Comparison of ENCODE assay signal across 16 cellular contexts in the genomic region with DNA sequence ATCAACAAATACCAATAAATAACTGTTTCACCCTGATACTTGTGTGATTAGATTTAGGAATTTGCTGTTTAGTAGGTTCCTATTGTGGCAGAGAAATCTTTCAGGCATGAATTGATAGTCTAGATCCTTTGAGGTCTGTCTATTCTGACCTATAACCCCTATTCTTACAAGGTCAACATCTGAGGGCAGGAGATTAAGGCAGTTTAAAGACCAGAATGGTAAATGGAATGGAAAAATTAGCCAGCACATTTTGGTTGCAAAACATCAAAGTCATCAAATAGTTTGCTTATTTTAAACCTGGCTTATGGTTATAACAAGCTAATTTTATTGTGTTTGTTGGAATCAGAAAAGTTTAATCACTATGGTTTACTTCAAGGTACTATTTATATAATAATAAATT.
DNase-seq lines count a peak whose midpoint lies in the region; ATAC-seq, FAIRE-seq and TF ChIP-seq lines count a peak whose summit lies in the region.
"Had no signal": no experiment of that assay in that cellular context is flagged by ENCODE, and none has a peak within 500 bp of the region (broad histone marks: within the 10 kb centered on the region; RNA-seq: fewer than 3 reads in every experiment).

No MANE protein-coding gene starts in this region.

- no peaks in the 10 kb centered on the region for H3F3A ChIP-seq in GM23338 (replicated peaks; ENCODE audit: low read depth)

- in situ Hi-C loops in GM12878 (cut with MboI), result no loop called here

- FAIRE-seq in GM12878 (lab: Jason Lieb, UNC), result no peak
- no peak for FAIRE-seq in pancreas (lab: Jason Lieb, UNC)

- no peaks in the 10 kb centered on the region for H3K9me3 ChIP-seq in GM12878 (replicated peaks; ENCODE audit: control insufficient read depth, insufficient read depth, low read length)
- H3K9me3 ChIP-seq in pancreas, result no peaks in the 10 kb centered on the region
- H3K9me3 ChIP-seq: BE2C, MG63 had no signal

- H3K27ac Mint-ChIP-seq in GM23338, result peak overlapping the region; percentile 51; the same call in 1 of the 2 replicates
- peak overlapping the region; percentile 78 for H3K27ac Mint-ChIP-seq in neural crest cell (ENCODE audit: unreplicated experiment)

- H3K4me2 ChIP-seq in GM23338 (no peak overlapping the region), GM12878 (ENCODE audit: control insufficient read depth, insufficient read depth) (no peak overlapping the region)

- H3K27ac ChIP-seq in GM23338 (ENCODE audit: low read depth), result no peak overlapping the region; the same call in 1 of the 2 replicates
- no peak overlapping the region for H3K27ac ChIP-seq in GM12878 (ENCODE audit: control insufficient read depth, insufficient read depth)
- no peak overlapping the region for H3K27ac ChIP-seq in pancreas

- peaks cover 5% of the 10 kb centered on the region for H3K27me3 Mint-ChIP-seq in GM23338 (ENCODE audit: insufficient read depth, low read depth, poor library complexity)
- no peaks in the 10 kb centered on the region for H3K27me3 Mint-ChIP-seq in neural crest cell (ENCODE audit: low read depth)

- H3K27me3 ChIP-seq in GM23338 (ENCODE audit: insufficient read depth), result no peaks in the 10 kb centered on the region
- H3K27me3 ChIP-seq in GM12878 (replicated peaks in 1 of 2; ENCODE audit: control insufficient read depth in 2 of 2, insufficient read depth in 2 of 2, low read length in 1 of 2), result no peaks in the 10 kb centered on the region
- H3K27me3 ChIP-seq in pancreas, result peaks cover 0 to 4% (median 0%) of the 10 kb centered on the region in 4 donors
- H3K27me3 ChIP-seq: BE2C, MG63 had no signal

- CTCF ChIA-PET in GM12878 (lab: Yijun Ruan, JAX), result no interaction called here

- no peak for TF ChIP-seq RAD21 in GM12878 (IDR thresholded peaks at IDR 0.05; ENCODE audit: insufficient read depth, low read depth, low read length)

- no TSS peak for BruUV-seq in GM12878 (replicated peaks; lab: Mats Ljungman, UMichigan)

- RAD21 ChIA-PET in GM12878 (lab: Charles Lee; ENCODE audit: unreplicated experiment), result interaction anchor here (1.8 kb wide), 1 partner anchor 11 kb away, joined by 4 read pairs; no protein-coding TSS in a partner anchor

- H3K9me3 Mint-ChIP-seq in GM23338 (no peaks in the 10 kb centered on the region; the same call in 2 of the 3 replicates), neural crest cell (no peaks in the 10 kb centered on the region)

- no peak for TF ChIP-seq EP300 in GM12878 (IDR thresholded peaks at IDR 0.05; ENCODE audit: borderline replicate concordance in 1 of 2, control insufficient read depth in 1 of 2, low read depth in 2 of 2, low read length in 2 of 2)

- SMC1A ChIA-PET in GM12878 (lab: Charles Lee; ENCODE audit: uncharacterized antibody, unreplicated experiment), result interaction anchor here (0.8 kb wide), 1 partner anchor 35 kb away, joined by 3 read pairs; no protein-coding TSS in a partner anchor

- H3K36me3 ChIP-seq in GM23338 (ENCODE audit: insufficient read depth) (no peaks in the 10 kb centered on the region), GM12878 (ENCODE audit: control insufficient read depth in 2 of 2, insufficient read depth in 2 of 2, low read length in 1 of 2) (no peaks in the 10 kb centered on the region), pancreas (no peaks in the 10 kb centered on the region)
- H3K36me3 ChIP-seq: MG63 had no signal

- H4K20me1 ChIP-seq in GM23338 (replicated peaks; ENCODE audit: insufficient read depth) (no peaks in the 10 kb centered on the region), GM12878 (ENCODE audit: control insufficient read depth, insufficient read depth) (no peaks in the 10 kb centered on the region)

- H3K4me3 Mint-ChIP-seq in GM23338, result no peak overlapping the region
- H3K4me3 Mint-ChIP-seq in neural crest cell, result peak overlapping the region; percentile 48

- POLR2A ChIA-PET in GM12878 (lab: Charles Lee), result interaction anchor here (0.6 kb wide), 1 partner anchor 185 kb away, joined by 6 read pairs; no protein-coding TSS in a partner anchor

- H3K4me3 ChIP-seq in GM23338 (no peak overlapping the region), GM12878 (no peak overlapping the region), pancreas (no peak overlapping the region)
- H3K4me3 ChIP-seq: MG63 had no signal

- ATAC-seq in GM23338 (no peak), GM12878 (no peak), pancreas (no peak)
- ATAC-seq: Right ventricle myocardium inferior had no signal

- peaks cover 10% of the 10 kb centered on the region; the same call in 2 of the 3 replicates for H3K36me3 Mint-ChIP-seq in GM23338 (ENCODE audit: low read depth)
- H3K36me3 Mint-ChIP-seq in neural crest cell (ENCODE audit: low read depth), result peaks cover 7% of the 10 kb centered on the region

- H3K4me1 ChIP-seq in GM23338 (ENCODE audit: insufficient read depth) (peaks cover 41% of the 10 kb centered on the region), GM12878 (ENCODE audit: control insufficient read depth, insufficient read depth, low read length) (no peaks in the 10 kb centered on the region), pancreas (no peaks in the 10 kb centered on the region)

- H3K79me2 ChIP-seq in GM23338 (replicated peaks; ENCODE audit: insufficient read depth) (peaks cover 66% of the 10 kb centered on the region), GM12878 (ENCODE audit: control insufficient read depth, insufficient read depth, low read length) (no peaks in the 10 kb centered on the region)

- no peak for TF ChIP-seq POLR2A in GM12878 (IDR thresholded peaks at IDR 0.05; ENCODE audit: low read depth, low read length)

- no peak overlapping the region for H3K9ac ChIP-seq in GM12878 (ENCODE audit: control insufficient read depth, insufficient read depth, low read length)

- H2AFZ ChIP-seq in GM23338, result no peak overlapping the region
- no peak overlapping the region for H2AFZ ChIP-seq in GM12878 (ENCODE audit: control insufficient read depth, low read depth, low read length)

- intact Hi-C loops in GM12878 (cut with micrococcal nuclease; ENCODE audit: unreplicated experiment) (no loop called here), pancreas (cut with DNase I) (no loop called here)

- no peaks in the 10 kb centered on the region for H3K9me2 ChIP-seq in GM23338 (ENCODE audit: insufficient read depth)

- no peak for DNase-seq in GM23338 (ENCODE audit: low spot score)
- peak; percentile 13 for DNase-seq in NCI-H69 (lab: John Stamatoyannopoulos, UW)
- DNase-seq in GM12878 (ENCODE audit: low read depth, low spot score), result no peak
- no peak for DNase-seq in neural crest cell (ENCODE audit: low read depth, low spot score)
- DNase-seq in activated CD4-positive, alpha-beta T cell treated with anti-CD3 and anti-CD28 coated beads for 48 hours, result no peak
- DNase-seq in pancreas, result no peak
- DNase-seq in NCI-H82 (lab: John Stamatoyannopoulos, UW), result no peak
- DNase-seq: BE2C, DMS79, MG63, NCI-H1417, NCI-H1694 treated with DMSO at 0.1 percent for 48 hours, NCI-H2081 treated with DMSO at 0.1 percent for 48 hours, NCI-H2171 treated with DMSO at 0.1 percent for 48 hours, NCI-H524 treated with DMSO at 0.1 percent for 48 hours had no signal

- H3K4me1 Mint-ChIP-seq in GM23338 (peaks cover 37% of the 10 kb centered on the region), neural crest cell (peaks cover 49% of the 10 kb centered on the region)

- TF ChIP-seq CTCF in GM23338 (conservative IDR thresholded peaks at IDR 0.05; ENCODE audit: low read depth in 2 of 2), result no peak
- no peak for TF ChIP-seq CTCF in GM12878 (IDR thresholded peaks at IDR 0.05 in 2 of 3, conservative IDR thresholded peaks at IDR 0.05 in 1 of 3; ENCODE audit: control insufficient read depth in 2 of 3, extremely low read depth in 1 of 3, insufficient read depth in 1 of 3, low read depth in 3 of 3, low read length in 3 of 3)
- TF ChIP-seq CTCF in neural crest cell (conservative IDR thresholded peaks at IDR 0.05), result no peak
- no peak for TF ChIP-seq CTCF in pancreas (IDR thresholded peaks at IDR 0.05)

TF ChIP-seq in GM23338, 12 proteins besides CTCF, POLR2A, EP300 and RAD21 (continues in another document):
- TF ChIP-seq STAT1 (IDR thresholded peaks at IDR 0.05; ENCODE audit: unreplicated experiment), result no peak
- no peak for TF ChIP-seq CREB1 (CRISPR knock-in tag; IDR thresholded peaks at IDR 0.05; ENCODE audit: low read depth)
- TF ChIP-seq ZNF331 (CRISPR knock-in tag; IDR thresholded peaks at IDR 0.05; ENCODE audit: low read depth), result no peak
- no peak for TF ChIP-seq ZNF114 (CRISPR knock-in tag; IDR thresholded peaks at IDR 0.05)

TF ChIP-seq in GM12878, 131 proteins besides CTCF, POLR2A, EP300 and RAD21:
- peak; percentile 39; the same call in 1 of the 2 replicates for TF ChIP-seq NR2F1 (conservative IDR thresholded peaks at IDR 0.05)
- no peak for TF ChIP-seq RFX5 (IDR thresholded peaks at IDR 0.05; ENCODE audit: low read depth, low read length)
- TF ChIP-seq BHLHE40 (IDR thresholded peaks at IDR 0.05; ENCODE audit: borderline replicate concordance in 1 of 2, low read depth in 2 of 2, low read length in 1 of 2), result no peak
- TF ChIP-seq SIX5 (IDR thresholded peaks at IDR 0.05; ENCODE audit: low read depth, low read length, severe bottlenecking), result no peak
